In the genomic region with DNA sequence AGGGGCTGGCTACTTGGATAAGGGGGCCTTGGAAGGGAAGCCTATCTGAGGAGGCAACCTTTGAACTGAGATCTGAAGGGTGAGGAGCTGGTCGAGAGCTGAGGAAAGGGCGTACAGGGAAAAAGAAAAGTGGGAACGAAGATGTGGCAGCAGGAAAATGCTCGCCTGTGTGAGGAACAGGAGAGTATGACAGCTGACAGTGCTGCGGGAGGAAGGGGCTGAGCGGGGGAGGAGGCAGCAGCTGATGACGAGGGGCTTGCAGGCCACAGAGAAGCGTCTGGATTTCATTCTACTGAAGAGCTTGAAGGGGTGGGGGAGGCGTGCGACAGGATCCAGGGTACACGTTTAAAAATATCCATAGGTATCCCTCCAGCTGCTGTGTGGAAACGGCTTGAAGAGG, we compare ENCODE assay signal across 25 cellular contexts. TPM values are rescaled to one million over a fixed set of nuclear protein-coding genes. Genes with fewer than 3 reads are reported as not detected.
DNase-seq lines count a peak whose midpoint lies in the region; ATAC-seq and TF ChIP-seq lines count a peak whose summit lies in the region.
"Had no signal": no experiment of that assay in that cellular context is flagged by ENCODE, and none has a peak within 500 bp of the region (broad histone marks: within the 10 kb centered on the region; RNA-seq: fewer than 3 reads in every experiment).

No MANE protein-coding gene starts in this region.

- intact Hi-C loops in ovary (cut with DNase I), result no loop called here
- intact Hi-C loops in ascending aorta (cut with DNase I), result no loop called here

- H3K79me2 ChIP-seq in hepatocyte, result peaks cover 74% of the 10 kb centered on the region

- no peaks in the 10 kb centered on the region for H3K36me3 ChIP-seq in hepatocyte (replicated peaks; ENCODE audit: insufficient read depth, low read depth)
- no peaks in the 10 kb centered on the region for H3K36me3 ChIP-seq in ovary
- H3K36me3 ChIP-seq in upper lobe of left lung, result no peaks in the 10 kb centered on the region
- peaks cover 0 to 3% of the 10 kb centered on the region in 2 donors for H3K36me3 ChIP-seq in ascending aorta

- peaks cover 54% of the 10 kb centered on the region for H3K36me3 Mint-ChIP-seq in brain
- H3K36me3 Mint-ChIP-seq: activated naive CD4-positive, alpha-beta T cell treated with anti-CD3 and anti-CD28 coated beads, Interleukin-2, amount 10 ng/mL, durations not matched to agents 7 days and 5 days; IgD-negative memory B cell; immature natural killer cell; naive B cell had no signal

- no peak for ATAC-seq in upper lobe of left lung (ENCODE audit: low FRiP score in 2 of 2)
- no peak for ATAC-seq in GM18858 (IDR thresholded peaks at IDR 0.05; ENCODE audit: unreplicated experiment)
- ATAC-seq in HG02610 (IDR thresholded peaks at IDR 0.05; ENCODE audit: unreplicated experiment), result no peak
- ATAC-seq: activated CD4-positive, alpha-beta T cell treated with anti-CD3 and anti-CD28 coated beads for 36 hours; activated T-cell treated with anti-CD3 and anti-CD28 coated beads, Interleukin-2, amount 50 U/mL, for 72 hours had no signal

- H3K4me1 Mint-ChIP-seq in brain, result peaks cover 69% of the 10 kb centered on the region
- H3K4me1 Mint-ChIP-seq: activated CD4-positive, alpha-beta T cell treated with anti-CD3 and anti-CD28 coated beads for 36 hours; immature natural killer cell; naive B cell had no signal

- no peak for TF ChIP-seq CTCF in brain (conservative IDR thresholded peaks at IDR 0.05)
- no peak for TF ChIP-seq CTCF in hepatocyte (IDR thresholded peaks at IDR 0.05; ENCODE audit: poor library complexity)
- no peak for TF ChIP-seq CTCF in ovary (IDR thresholded peaks at IDR 0.05)
- TF ChIP-seq CTCF in upper lobe of left lung (IDR thresholded peaks at IDR 0.05), result no peak
- no peak for TF ChIP-seq CTCF in ascending aorta (IDR thresholded peaks at IDR 0.05)

- H3K27ac Mint-ChIP-seq in brain, result peak overlapping the region; percentile 68 to 91 (median 82)
- H3K27ac Mint-ChIP-seq: activated CD4-positive, alpha-beta T cell treated with anti-CD3 and anti-CD28 coated beads for 36 hours; activated naive CD4-positive, alpha-beta T cell treated with anti-CD3 and anti-CD28 coated beads, Interleukin-2, amount 10 ng/mL, durations not matched to agents 7 days and 5 days; activated T-cell treated with anti-CD3 and anti-CD28 coated beads, Interleukin-2, amount 50 U/mL, for 72 hours; IgD-negative memory B cell; immature natural killer cell; progenitor cell of endocrine pancreas; stimulated activated naive CD8-positive, alpha-beta T cell treated with anti-CD3 and anti-CD28 coated beads, Interleukin-15, Interleukin-2, amounts not matched to agents 100 ng/mL and 50 ng/mL, for 24 hours had no signal

- no peak overlapping the region for H3K4me2 ChIP-seq in hepatocyte
- H3K4me2 ChIP-seq: smooth muscle cell had no signal

- H2AFZ ChIP-seq in hepatocyte, result no peak overlapping the region

- DNase-seq in hepatocyte (ENCODE audit: low spot score), result no peak
- no peak for DNase-seq in ovary
- DNase-seq in upper lobe of left lung, result no peak
- DNase-seq in ascending aorta (ENCODE audit: low spot score in 2 of 2), result no peak
- DNase-seq: activated CD4-positive, alpha-beta T cell treated with anti-CD3 and anti-CD28 coated beads for 36 hours; activated naive CD4-positive, alpha-beta T cell treated with anti-CD3 and anti-CD28 coated beads, Interleukin-2, amount 10 ng/mL, durations not matched to agents 7 days and 5 days; activated T-cell treated with anti-CD3 and anti-CD28 coated beads, Interleukin-2, amount 50 U/mL, for 72 hours; DMS53; GF-D8; head of caudate nucleus; immature natural killer cell; MM.1S; naive B cell; NCI-H1436; NCI-H2171 treated with DMSO at 0.1 percent for 48 hours; NCI-H526; stimulated activated CD4-positive, alpha-beta T cell treated with anti-CD3 and anti-CD28 coated beads, Interleukin-2, amount 100 ng/mL, for 48 hours; SW 1271 had no signal

- H4K20me1 ChIP-seq in hepatocyte (ENCODE audit: insufficient read depth, poor library complexity, severe bottlenecking), result peaks cover 6% of the 10 kb centered on the region

- TF ChIP-seq EP300 in ovary (IDR thresholded peaks at IDR 0.05), result no peak
- no peak for TF ChIP-seq EP300 in upper lobe of left lung (IDR thresholded peaks at IDR 0.05)

- no peaks in the 10 kb centered on the region for H3K9me3 ChIP-seq in hepatocyte (ENCODE audit: low read depth)
- no peaks in the 10 kb centered on the region for H3K9me3 ChIP-seq in ovary
- H3K9me3 ChIP-seq in upper lobe of left lung, result no peaks in the 10 kb centered on the region
- no peaks in the 10 kb centered on the region for H3K9me3 ChIP-seq in ascending aorta

- TF ChIP-seq POLR2A in ovary (IDR thresholded peaks at IDR 0.05) (no peak), upper lobe of left lung (IDR thresholded peaks at IDR 0.05) (no peak)

- peaks cover 38% of the 10 kb centered on the region for H3K4me1 ChIP-seq in hepatocyte (ENCODE audit: insufficient read depth)
- peaks cover 36% of the 10 kb centered on the region for H3K4me1 ChIP-seq in ovary (ENCODE audit: insufficient read depth)
- peaks cover 32 to 43% (median 37%) of the 10 kb centered on the region in 4 donors for H3K4me1 ChIP-seq in upper lobe of left lung
- H3K4me1 ChIP-seq in ascending aorta, result peaks cover 0 to 12% of the 10 kb centered on the region in 2 donors

- H3K4me3 ChIP-seq in hepatocyte (no peak overlapping the region), ovary (no peak overlapping the region), upper lobe of left lung (no peak overlapping the region), ascending aorta (no peak overlapping the region)
- H3K4me3 ChIP-seq: smooth muscle cell had no signal

- peak overlapping the region in 1 of 5 experiments; percentile 8 for H3K4me3 Mint-ChIP-seq in brain
- H3K4me3 Mint-ChIP-seq: activated CD4-positive, alpha-beta T cell treated with anti-CD3 and anti-CD28 coated beads for 36 hours; activated naive CD4-positive, alpha-beta T cell treated with anti-CD3 and anti-CD28 coated beads, Interleukin-2, amount 10 ng/mL, durations not matched to agents 7 days and 5 days; activated T-cell treated with anti-CD3 and anti-CD28 coated beads, Interleukin-2, amount 50 U/mL, for 72 hours; immature natural killer cell; naive B cell; stimulated activated naive CD8-positive, alpha-beta T cell treated with anti-CD3 and anti-CD28 coated beads, Interleukin-15, Interleukin-2, amounts not matched to agents 100 ng/mL and 50 ng/mL, for 24 hours had no signal

- H3K27me3 ChIP-seq in hepatocyte (no peaks in the 10 kb centered on the region), ovary (no peaks in the 10 kb centered on the region), upper lobe of left lung (no peaks in the 10 kb centered on the region), ascending aorta (no peaks in the 10 kb centered on the region)

- H3K9me2 ChIP-seq in hepatocyte (replicated peaks; ENCODE audit: insufficient read depth), result no peaks in the 10 kb centered on the region

- H3K27ac ChIP-seq in hepatocyte, result peak overlapping the region; percentile 74
- peak overlapping the region; percentile 78 to 89 for H3K27ac ChIP-seq in ovary
- H3K27ac ChIP-seq in upper lobe of left lung, result peak overlapping the region in 3 of 4 donors; percentile 4 to 79 (median 75)
- peak overlapping the region in 1 of 2 donors; percentile 30 for H3K27ac ChIP-seq in ascending aorta

- peaks cover 0 to 3% (median 0%) of the 10 kb centered on the region in 5 experiments for H3K9me3 Mint-ChIP-seq in brain
- H3K9me3 Mint-ChIP-seq: activated T-cell treated with anti-CD3 and anti-CD28 coated beads, Interleukin-2, amount 50 U/mL, for 72 hours; immature natural killer cell; stimulated activated naive CD8-positive, alpha-beta T cell treated with anti-CD3 and anti-CD28 coated beads, Interleukin-15, Interleukin-2, amounts not matched to agents 100 ng/mL and 50 ng/mL, for 24 hours had no signal

- 53% methylated on average over 12 of the region's 12 CpGs for WGBS in hepatocyte (ENCODE audit: low lambda C conversion rate, missing lambda C conversion rate)
- WGBS in ovary, 3 donors, result 44 to 49% (median 47%) methylated on average over 12 of the region's 12 CpGs
- WGBS in upper lobe of left lung, 2 donors, result 77 to 79% methylated on average over 12 of the region's 12 CpGs

- peaks cover 3% of the 10 kb centered on the region for H3K27me3 Mint-ChIP-seq in brain
- H3K27me3 Mint-ChIP-seq: progenitor cell of endocrine pancreas had no signal

RNA-seq across cellular contexts. Expression of a gene that starts 28.9 kb away (rescaled TPM):
- polyA plus RNA-seq in brain (ENCODE audit: insufficient read depth, low read depth, low replicate concordance) (16.3 TPM), hepatocyte (27.8 and 33.5 TPM in 2 replicates), ovary (10 to 100 TPM; 16.6 to 49.9 TPM)
- total RNA-seq in hepatocyte (23.0 and 28.5 TPM in 2 replicates), ovary (10 to 100 TPM; 13.0 to 71.8 (median 61.1) TPM), upper lobe of left lung (10 to 100 TPM; 17.1 to 55.5 (median 43.2) TPM), ascending aorta (60.8 TPM)
- polyA plus RNA-seq: IgD-negative memory B cell, immature natural killer cell had no signal
